ENCODE assay signal across 20 cellular contexts in genomic region chr4:159551268-159551667, GRCh38.
DNase-seq lines count a peak whose midpoint lies in the region; ATAC-seq and TF ChIP-seq lines count a peak whose summit lies in the region.
"Had no signal": no experiment of that assay in that cellular context is flagged by ENCODE, and none has a peak within 500 bp of the region (broad histone marks: within the 10 kb centered on the region; RNA-seq: fewer than 3 reads in every experiment).

No MANE protein-coding gene starts in this region.

- H3K27me3 Mint-ChIP-seq in stimulated activated naive B cell treated with anti-CD40 and anti-IgM and Interleukin-4, amounts not matched to agents 10 μg/mL and 1 μg/mL and 100 μg/mL, for 72 hours = no peaks in the 10 kb centered on the region
- H3K27me3 Mint-ChIP-seq: CD4-positive, alpha-beta T cell had no signal

- peaks cover 8% of the 10 kb centered on the region for H3K4me1 ChIP-seq in A673 (ENCODE audit: insufficient read depth, low read length, poor library complexity, severe bottlenecking)
- H3K4me1 ChIP-seq: Caco-2 had no signal

- no peaks in the 10 kb centered on the region for H3K36me3 ChIP-seq in A673 (ENCODE audit: insufficient read depth, low read length, poor library complexity, severe bottlenecking)
- H3K36me3 ChIP-seq: BE2C had no signal

- no peak for ATAC-seq in stimulated activated naive B cell treated with anti-CD40 and anti-IgM and Interleukin-4, amounts not matched to agents 10 μg/mL and 1 μg/mL and 100 μg/mL, for 72 hours (replicated peaks)
- ATAC-seq: Right ventricle myocardium inferior had no signal

- no TSS peak for BruUV-seq in A673 (replicated peaks; lab: Mats Ljungman, UMichigan)

- no peak overlapping the region for H3K27ac ChIP-seq in A673 (ENCODE audit: low read depth, low read length, poor library complexity, severe bottlenecking)
- H3K27ac ChIP-seq: HL-60 had no signal

- POLR2A ChIA-PET in A673 (lab: Charles Lee; ENCODE audit: low non-redundant PET) = no interaction called here

- H3K9me3 Mint-ChIP-seq in stimulated activated naive B cell treated with anti-CD40 and anti-IgM and Interleukin-4, amounts not matched to agents 10 μg/mL and 1 μg/mL and 100 μg/mL, for 72 hours = no peaks in the 10 kb centered on the region
- H3K9me3 Mint-ChIP-seq: CD4-positive, alpha-beta T cell had no signal

- TF ChIP-seq CTCF in A673 (conservative IDR thresholded peaks at IDR 0.05; ENCODE audit: low read depth, low read length) = no peak
- no peak for TF ChIP-seq CTCF in cardiac fibroblast (IDR thresholded peaks at IDR 0.05; ENCODE audit: low read depth, low read length)
- TF ChIP-seq CTCF in foreskin fibroblast (IDR thresholded peaks at IDR 0.05; ENCODE audit: low read depth, low read length) = no peak

- CTCF ChIA-PET in A673 (lab: Charles Lee) = interaction anchor here (0.5 kb wide), 1 partner anchor 1362 kb away, joined by 8 read pairs; no protein-coding TSS in a partner anchor

- H3K9me3 ChIP-seq in A673 (ENCODE audit: low read depth, low read length, poor library complexity, severe bottlenecking) = no peaks in the 10 kb centered on the region
- H3K9me3 ChIP-seq: BE2C, Caco-2 had no signal

- no peaks in the 10 kb centered on the region for H3K27me3 ChIP-seq in A673 (replicated peaks; ENCODE audit: insufficient read depth, low read depth, low read length, poor library complexity)
- H3K27me3 ChIP-seq: BE2C had no signal

- H3K27ac Mint-ChIP-seq in stimulated activated naive B cell treated with anti-CD40 and anti-IgM and Interleukin-4, amounts not matched to agents 10 μg/mL and 1 μg/mL and 100 μg/mL, for 72 hours = no peak overlapping the region
- H3K27ac Mint-ChIP-seq: CD4-positive, alpha-beta T cell had no signal

- no peaks in the 10 kb centered on the region for H3K36me3 Mint-ChIP-seq in stimulated activated naive B cell treated with anti-CD40 and anti-IgM and Interleukin-4, amounts not matched to agents 10 μg/mL and 1 μg/mL and 100 μg/mL, for 72 hours

- DNase-seq in A673 (ENCODE audit: low spot score) (peak; percentile 34), LHCN-M2 (ENCODE audit: low read depth) (peak; percentile 84), cardiac fibroblast (ENCODE audit: low read depth in 2 of 2) (peak; percentile 36 to 69), myocyte (ENCODE audit: low read depth) (peak; percentile 26), foreskin fibroblast (no peak), pons (ENCODE audit: low spot score) (no peak), kidney glomerular epithelial cell (lab: John Stamatoyannopoulos, UW) (no peak)
- DNase-seq in stimulated activated naive B cell treated with anti-CD40 and anti-IgM and Interleukin-4, amounts not matched to agents 10 μg/mL and 1 μg/mL and 100 μg/mL, for 72 hours = no peak
- DNase-seq: 8988T; BE2C; Caco-2; CD4-positive, alpha-beta T cell; GDM1; HCEC 1CT; NCI-H1105 treated with DMSO at 0.1 percent for 48 hours; NCI-H1694 treated with DMSO at 0.1 percent for 48 hours; NCI-H510A; NCI-H748 treated with DMSO at 0.1 percent for 48 hours had no signal

- intact Hi-C loops in A673 (cut with micrococcal nuclease; ENCODE audit: unreplicated experiment) = no loop called here

- no peak overlapping the region for H3K4me3 Mint-ChIP-seq in stimulated activated naive B cell treated with anti-CD40 and anti-IgM and Interleukin-4, amounts not matched to agents 10 μg/mL and 1 μg/mL and 100 μg/mL, for 72 hours
- H3K4me3 Mint-ChIP-seq: CD4-positive, alpha-beta T cell had no signal

- no peaks in the 10 kb centered on the region for H3K4me1 Mint-ChIP-seq in stimulated activated naive B cell treated with anti-CD40 and anti-IgM and Interleukin-4, amounts not matched to agents 10 μg/mL and 1 μg/mL and 100 μg/mL, for 72 hours

- no peak overlapping the region for H3K4me3 ChIP-seq in A673 (ENCODE audit: low read depth, low read length, poor library complexity, severe bottlenecking)
- no peak overlapping the region for H3K4me3 ChIP-seq in cardiac fibroblast (replicated peaks in 1 of 2; ENCODE audit: low read depth in 2 of 2, low read length in 2 of 2)
- no peak overlapping the region for H3K4me3 ChIP-seq in foreskin fibroblast (ENCODE audit: low read depth in 1 of 2, low read length in 2 of 2)

Comparison
In these comparisons a context has a peak if more than half of its experiments do, and no peak if none do; other contexts are left out.
1. DNase-seq: peak in A673 (single experiment), LHCN-M2 (single experiment), cardiac fibroblast (2 of 2) and myocyte (single experiment); none in foreskin fibroblast (0 of 2), pons (single experiment), kidney glomerular epithelial cell (single experiment) and stimulated activated naive B cell treated with anti-CD40 and anti-IgM and Interleukin-4, amounts not matched to agents 10 μg/mL and 1 μg/mL and 100 μg/mL, for 72 hours (single experiment).